1 cellular context compared by ENCODE assay signal in genomic region chr10:71589617-71590551, GRCh38.
TF ChIP-seq lines count a peak whose summit lies in the region.

No MANE protein-coding gene starts in this region.

TF ChIP-seq in HepG2, 621 proteins besides CTCF, POLR2A, EP300 and RAD21 (continued from another document):
- TF ChIP-seq PATZ1 (CRISPR knock-in tag; IDR thresholded peaks at IDR 0.05) = peak; percentile 63
- TF ChIP-seq NFATC3 (CRISPR knock-in tag; IDR thresholded peaks at IDR 0.05) = no peak
- peak; percentile 64 for TF ChIP-seq ZNF629 (CRISPR knock-in tag; conservative IDR thresholded peaks at IDR 0.05)
- TF ChIP-seq ZNF12 (CRISPR knock-in tag; IDR thresholded peaks at IDR 0.05) = no peak
- peak; percentile 50 for TF ChIP-seq BCL6 (CRISPR knock-in tag; IDR thresholded peaks at IDR 0.05)
- TF ChIP-seq TAF1 (CRISPR knock-in tag; IDR thresholded peaks at IDR 0.05) = no peak
- no peak for TF ChIP-seq AGO2 (optimal IDR thresholded peaks at IDR 0.05; ENCODE audit: low read depth, low read length)
- TF ChIP-seq PITX1 (CRISPR knock-in tag; IDR thresholded peaks at IDR 0.05) = no peak
- no peak for TF ChIP-seq PHF5A (CRISPR knock-in tag; IDR thresholded peaks at IDR 0.05; ENCODE audit: low read depth, unreplicated experiment)
- no peak for TF ChIP-seq FIP1L1 (IDR thresholded peaks at IDR 0.05; ENCODE audit: borderline replicate concordance, insufficient read depth, low read depth, low read length)
- peak; percentile 80 for TF ChIP-seq ATF7 (IDR thresholded peaks at IDR 0.05)
- no peak for TF ChIP-seq ATF7 (CRISPR knock-in tag; IDR thresholded peaks at IDR 0.05)
- TF ChIP-seq SRSF9 (IDR thresholded peaks at IDR 0.05; ENCODE audit: borderline replicate concordance, insufficient read depth, low read depth, low read length, poor library complexity, severe bottlenecking) = no peak
- no peak for TF ChIP-seq ARID3A (IDR thresholded peaks at IDR 0.05; ENCODE audit: low read depth, low read length)
- peak; percentile 59 for TF ChIP-seq CEBPG (CRISPR knock-in tag; IDR thresholded peaks at IDR 0.05)
- no peak for TF ChIP-seq ZNF7 (CRISPR knock-in tag; IDR thresholded peaks at IDR 0.05)
- no peak for TF ChIP-seq SIN3A (IDR thresholded peaks at IDR 0.05; ENCODE audit: borderline replicate concordance, low read depth, low read length)
